ENCODE assay signal across 6 cellular contexts in genomic region chr15:57897870-57898269, GRCh38.
"Had no signal": no experiment of that assay in that cellular context is flagged by ENCODE, and none has a peak within 500 bp of the region (broad histone marks: within the 10 kb centered on the region; RNA-seq: fewer than 3 reads in every experiment).

No MANE protein-coding gene starts in this region.

- DNase-seq: H9, HCEC 1CT had no signal

- ATAC-seq: GM23338, HepG2 had no signal

- H3K4me2 ChIP-seq: GM23338 had no signal

- H3K27ac ChIP-seq: HL-60 had no signal

- H3K27ac Mint-ChIP-seq: GM23338, H9, IgD-negative memory B cell had no signal

- H3K9me3 Mint-ChIP-seq: GM23338, H9 had no signal

- H2AFZ ChIP-seq: GM23338 had no signal

- H3K4me1 Mint-ChIP-seq: GM23338, H9, IgD-negative memory B cell had no signal

- H3K27me3 Mint-ChIP-seq: IgD-negative memory B cell had no signal

- H3K4me3 ChIP-seq: GM23338 had no signal

- H3K4me3 Mint-ChIP-seq: GM23338, H9, IgD-negative memory B cell had no signal

- H3K36me3 Mint-ChIP-seq: IgD-negative memory B cell had no signal
